ENCODE assay signal across 28 cellular contexts in genomic region chr1:156433032-156433431, GRCh38.
"Had no signal": no experiment of that assay in that cellular context is flagged by ENCODE, and none has a peak within 500 bp of the region (broad histone marks: within the 10 kb centered on the region; RNA-seq: fewer than 3 reads in every experiment).

No MANE protein-coding gene starts in this region.

- H3K4me2 ChIP-seq: hepatocyte had no signal

- H3K4me1 ChIP-seq: breast epithelium had no signal

- H3K9me3 Mint-ChIP-seq: activated CD4-positive, alpha-beta memory T cell treated with anti-CD3 and anti-CD28 coated beads for 36 hours; activated CD4-positive, alpha-beta T cell treated with anti-CD3 and anti-CD28 coated beads, Interleukin-2, amount 10 ng/mL, durations not matched to agents 24 days and 14 days; activated naive CD4-positive, alpha-beta T cell treated with anti-CD3 and anti-CD28 coated beads, Interleukin-2, amount 10 ng/mL, durations not matched to agents 7 days and 5 days; activated naive CD8-positive, alpha-beta T cell treated with anti-CD3 and anti-CD28 coated beads, Interleukin-2, amount 10 ng/mL, durations not matched to agents 7 days and 5 days; central memory CD8-positive, alpha-beta T cell; natural killer cell; stimulated activated naive CD8-positive, alpha-beta T cell treated with anti-CD3 and anti-CD28 coated beads, Interleukin-15, Interleukin-2, amounts not matched to agents 100 ng/mL and 50 ng/mL, for 24 hours; type B pancreatic cell had no signal

- FAIRE-seq: colon, kidney had no signal

- H3K4me3 ChIP-seq: breast epithelium, gastrocnemius medialis, hepatocyte, neural progenitor cell, spleen, uterus had no signal

- H3K9me3 ChIP-seq: breast epithelium, gastrocnemius medialis, spleen, uterus had no signal

- ATAC-seq: gastrocnemius medialis, natural killer cell, right cardiac atrium had no signal

- H3K27ac Mint-ChIP-seq: activated CD4-positive, alpha-beta memory T cell treated with anti-CD3 and anti-CD28 coated beads for 36 hours; activated CD4-positive, alpha-beta T cell treated with anti-CD3 and anti-CD28 coated beads, Interleukin-2, amount 10 ng/mL, durations not matched to agents 24 days and 14 days; activated naive CD4-positive, alpha-beta T cell treated with anti-CD3 and anti-CD28 coated beads, Interleukin-2, amount 10 ng/mL, durations not matched to agents 7 days and 5 days; activated naive CD8-positive, alpha-beta T cell treated with anti-CD3 and anti-CD28 coated beads, Interleukin-2, amount 10 ng/mL, durations not matched to agents 7 days and 5 days; natural killer cell; neural progenitor cell; stimulated activated naive CD8-positive, alpha-beta T cell treated with anti-CD3 and anti-CD28 coated beads, Interleukin-15, Interleukin-2, amounts not matched to agents 100 ng/mL and 50 ng/mL, for 24 hours; type B pancreatic cell had no signal

- DNase-seq: activated CD4-positive, alpha-beta memory T cell treated with anti-CD3 and anti-CD28 coated beads for 36 hours; activated CD4-positive, alpha-beta T cell treated with anti-CD3 and anti-CD28 coated beads, Interleukin-2, amount 10 ng/mL, durations not matched to agents 24 days and 14 days; activated CD4-positive, CD25-positive, alpha-beta regulatory T cell treated with anti-CD3 and anti-CD28 coated beads, Interleukin-2, amount 50 U/mL, for 72 hours; activated CD8-positive, alpha-beta memory T cell treated with anti-CD3 and anti-CD28 coated beads, Interleukin-2, amount 50 U/mL, for 4 hours; activated gamma-delta T cell; activated naive CD4-positive, alpha-beta T cell treated with anti-CD3 and anti-CD28 coated beads, Interleukin-2, amount 10 ng/mL, durations not matched to agents 7 days and 5 days; activated naive CD8-positive, alpha-beta T cell treated with anti-CD3 and anti-CD28 coated beads, Interleukin-2, amount 10 ng/mL, durations not matched to agents 7 days and 5 days; activated T-cell treated with anti-CD3 and anti-CD28 coated beads, Interleukin-2, amount 50 U/mL, for 1 hour; dermis blood vessel endothelial cell; effector CD8-positive, alpha-beta T cell; erythroblast; gastrocnemius medialis; glutamatergic neuron; kidney; midbrain; natural killer cell; occipital lobe; right cardiac atrium; spleen; T-helper 2 cell; uterus had no signal

- H3K36me3 Mint-ChIP-seq: activated CD4-positive, alpha-beta memory T cell treated with anti-CD3 and anti-CD28 coated beads for 36 hours; activated naive CD8-positive, alpha-beta T cell treated with anti-CD3 and anti-CD28 coated beads, Interleukin-2, amount 10 ng/mL, durations not matched to agents 7 days and 5 days; natural killer cell; neural progenitor cell; type B pancreatic cell had no signal

- H3K79me2 ChIP-seq: hepatocyte had no signal

- H3K27ac ChIP-seq: breast epithelium, gastrocnemius medialis, hepatocyte, neural progenitor cell, spleen, uterus had no signal

- H2AFZ ChIP-seq: hepatocyte, neural progenitor cell had no signal

- H3K9ac ChIP-seq: neural progenitor cell had no signal

- H3K36me3 ChIP-seq: breast epithelium, gastrocnemius medialis, neural progenitor cell, spleen, uterus had no signal

- H3K4me3 Mint-ChIP-seq: activated CD4-positive, alpha-beta memory T cell treated with anti-CD3 and anti-CD28 coated beads for 36 hours; activated CD4-positive, alpha-beta T cell treated with anti-CD3 and anti-CD28 coated beads, Interleukin-2, amount 10 ng/mL, durations not matched to agents 24 days and 14 days; activated naive CD4-positive, alpha-beta T cell treated with anti-CD3 and anti-CD28 coated beads, Interleukin-2, amount 10 ng/mL, durations not matched to agents 7 days and 5 days; activated naive CD8-positive, alpha-beta T cell treated with anti-CD3 and anti-CD28 coated beads, Interleukin-2, amount 10 ng/mL, durations not matched to agents 7 days and 5 days; central memory CD8-positive, alpha-beta T cell; natural killer cell; stimulated activated naive CD8-positive, alpha-beta T cell treated with anti-CD3 and anti-CD28 coated beads, Interleukin-15, Interleukin-2, amounts not matched to agents 100 ng/mL and 50 ng/mL, for 24 hours; type B pancreatic cell had no signal
